ENCODE assay signal across 20 cellular contexts in genomic region chr21:15688016-15688415, GRCh38.
"Had no signal": no experiment of that assay in that cellular context is flagged by ENCODE, and none has a peak within 500 bp of the region (broad histone marks: within the 10 kb centered on the region; RNA-seq: fewer than 3 reads in every experiment).

No MANE protein-coding gene starts in this region.

- H3K27ac ChIP-seq: adrenal gland, epithelial cell of prostate, heart left ventricle, right lobe of liver, testis, vagina had no signal

- H3K27me3 ChIP-seq: adrenal gland, heart left ventricle, right lobe of liver, testis, vagina had no signal

- H3K36me3 Mint-ChIP-seq: naive B cell had no signal

- H3K9me3 Mint-ChIP-seq: activated CD4-positive, alpha-beta memory T cell treated with anti-CD3 and anti-CD28 coated beads, Interleukin-2, amount 10 ng/mL, durations not matched to agents 7 days and 5 days; activated CD4-positive, alpha-beta T cell treated with anti-CD3 and anti-CD28 coated beads, Interleukin-2, amount 10 ng/mL, durations not matched to agents 24 days and 14 days; naive B cell had no signal

- ATAC-seq: activated CD8-positive, alpha-beta memory T cell treated with anti-CD3 and anti-CD28 coated beads, Interleukin-2, amount 10 ng/mL, durations not matched to agents 7 days and 5 days; heart left ventricle; left colon; right lobe of liver had no signal

- DNase-seq: activated CD4-positive, alpha-beta memory T cell treated with anti-CD3 and anti-CD28 coated beads, Interleukin-2, amount 10 ng/mL, durations not matched to agents 7 days and 5 days; activated CD4-positive, alpha-beta T cell treated with anti-CD3 and anti-CD28 coated beads, Interleukin-2, amount 10 ng/mL, durations not matched to agents 24 days and 14 days; activated CD8-positive, alpha-beta memory T cell treated with anti-CD3 and anti-CD28 coated beads, Interleukin-2, amount 10 ng/mL, durations not matched to agents 7 days and 5 days; activated gamma-delta T cell treated with Interleukin-2 at 50 U/mL for 16 hours; activated T-cell treated with anti-CD3 and anti-CD28 coated beads for 4 hours; adrenal gland; cerebellar nuclear complex; heart left ventricle; left colon; naive B cell; nucleus accumbens; posterior cingulate gyrus; right lobe of liver; stimulated activated CD4-positive, alpha-beta T cell treated with anti-CD3 and anti-CD28 coated beads, Interleukin-2, amount 100 ng/mL, for 48 hours; stimulated activated naive CD4-positive, alpha-beta T cell; testis; trophoblast cell had no signal

- H3K27ac Mint-ChIP-seq: activated CD4-positive, alpha-beta memory T cell treated with anti-CD3 and anti-CD28 coated beads, Interleukin-2, amount 10 ng/mL, durations not matched to agents 7 days and 5 days; activated CD4-positive, alpha-beta T cell treated with anti-CD3 and anti-CD28 coated beads, Interleukin-2, amount 10 ng/mL, durations not matched to agents 24 days and 14 days; activated CD8-positive, alpha-beta memory T cell treated with anti-CD3 and anti-CD28 coated beads, Interleukin-2, amount 10 ng/mL, durations not matched to agents 7 days and 5 days; activated naive CD8-positive, alpha-beta T cell; naive B cell had no signal

- H3K36me3 ChIP-seq: adrenal gland, heart left ventricle, right lobe of liver, vagina had no signal

- H3K27me3 Mint-ChIP-seq: activated CD4-positive, alpha-beta memory T cell treated with anti-CD3 and anti-CD28 coated beads, Interleukin-2, amount 10 ng/mL, durations not matched to agents 7 days and 5 days; activated CD8-positive, alpha-beta memory T cell treated with anti-CD3 and anti-CD28 coated beads, Interleukin-2, amount 10 ng/mL, durations not matched to agents 7 days and 5 days; naive B cell had no signal

- H3K4me1 ChIP-seq: adrenal gland, right lobe of liver, testis, vagina had no signal

- H3K4me3 Mint-ChIP-seq: activated CD4-positive, alpha-beta memory T cell treated with anti-CD3 and anti-CD28 coated beads, Interleukin-2, amount 10 ng/mL, durations not matched to agents 7 days and 5 days; activated CD4-positive, alpha-beta T cell treated with anti-CD3 and anti-CD28 coated beads, Interleukin-2, amount 10 ng/mL, durations not matched to agents 24 days and 14 days; activated CD8-positive, alpha-beta memory T cell treated with anti-CD3 and anti-CD28 coated beads, Interleukin-2, amount 10 ng/mL, durations not matched to agents 7 days and 5 days; activated naive CD8-positive, alpha-beta T cell; naive B cell had no signal

- H3K4me1 Mint-ChIP-seq: activated CD4-positive, alpha-beta T cell treated with anti-CD3 and anti-CD28 coated beads, Interleukin-2, amount 10 ng/mL, durations not matched to agents 24 days and 14 days; naive B cell had no signal

- H3K4me3 ChIP-seq: adrenal gland, heart left ventricle, right lobe of liver, testis, vagina had no signal

- H3K9me3 ChIP-seq: adrenal gland, heart left ventricle, right lobe of liver, testis, vagina had no signal
